ENCODE assay signal across 1 cellular context in the genomic region with DNA sequence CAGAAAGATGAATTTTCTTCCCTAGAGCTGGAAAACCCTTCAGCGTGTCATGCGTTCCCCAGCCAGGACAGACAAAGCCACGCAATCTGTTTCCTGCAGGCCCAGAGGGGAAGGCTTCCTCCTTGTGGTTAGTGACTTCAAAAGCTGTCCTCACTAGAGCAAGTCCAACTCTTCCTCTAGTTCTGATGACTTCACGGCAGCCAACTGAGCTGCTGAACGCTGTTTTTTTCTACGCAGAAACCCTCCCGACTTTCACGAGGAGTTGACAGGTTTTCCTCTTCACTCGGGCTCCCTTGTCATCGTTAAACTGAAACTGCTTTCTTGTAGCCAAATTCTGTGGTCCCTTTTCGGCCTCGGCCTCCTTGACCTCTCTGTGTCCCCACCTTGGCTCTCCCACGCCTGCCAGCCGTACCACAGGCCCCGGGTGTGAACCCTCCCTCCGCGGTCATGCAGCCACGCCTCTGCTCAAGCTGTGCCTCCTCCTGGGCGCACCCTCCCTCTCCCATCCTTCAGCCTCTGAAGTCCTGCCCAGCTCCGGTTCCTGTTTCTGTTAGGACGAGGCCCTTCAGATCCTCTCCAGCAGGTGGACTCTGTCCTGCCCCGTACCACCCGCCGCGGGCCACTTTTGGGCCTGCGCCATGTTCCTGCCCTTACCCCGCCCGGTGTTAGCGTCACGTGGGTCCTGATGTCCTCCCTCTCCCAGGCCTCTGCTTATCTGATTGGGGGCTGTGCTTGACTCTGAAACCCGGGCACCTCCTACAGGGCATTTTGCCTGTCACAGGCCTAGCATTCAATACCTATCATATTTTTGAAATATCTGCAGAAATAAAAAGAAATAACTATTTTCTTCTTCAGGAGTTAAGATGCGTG.
TF ChIP-seq lines count a peak whose summit lies in the region.

No MANE protein-coding gene starts in this region.

TF ChIP-seq in K562, 482 proteins besides CTCF, POLR2A, EP300 and RAD21 (continued from another document):
- TF ChIP-seq SRSF7 (optimal IDR thresholded peaks at IDR 0.05; ENCODE audit: low read depth, low read length) (no peak), HOXB6 (CRISPR knock-in tag; IDR thresholded peaks at IDR 0.05; ENCODE audit: borderline replicate concordance) (no peak), GTF2E2 (tag; IDR thresholded peaks at IDR 0.05) (peak; percentile 90; the same call in 1 of the 2 replicates), HES1 (IDR thresholded peaks at IDR 0.05; ENCODE audit: low read depth) (peak; percentile 25), PML (IDR thresholded peaks at IDR 0.05; ENCODE audit: low read length) (peak; percentile 57; the same call in 1 of the 2 replicates), ZNF766 (CRISPR knock-in tag; conservative IDR thresholded peaks at IDR 0.05) (peak; percentile 48), POLR2B (IDR thresholded peaks at IDR 0.05; ENCODE audit: low read depth, partially characterized antibody) (peak; percentile 58), ZNF277 (CRISPR knock-in tag; IDR thresholded peaks at IDR 0.05; ENCODE audit: borderline replicate concordance) (no peak), SOX6 (IDR thresholded peaks at IDR 0.05) (peak; percentile 57), ERF (CRISPR knock-in tag; IDR thresholded peaks at IDR 0.05) (no peak), NELFE (IDR thresholded peaks at IDR 0.05; ENCODE audit: insufficient read depth, insufficient read length) (no peak), NFATC3 (IDR thresholded peaks at IDR 0.05) (no peak), ZBTB2 (IDR thresholded peaks at IDR 0.05) (peak; percentile 62; the same call in 1 of the 2 replicates), TAF9B (IDR thresholded peaks at IDR 0.05; ENCODE audit: partially characterized antibody) (no peak), FUS (optimal IDR thresholded peaks at IDR 0.05; ENCODE audit: low read depth, low read length) (no peak), TGIF2 (CRISPR knock-in tag; IDR thresholded peaks at IDR 0.05) (no peak), ZNF695 (CRISPR knock-in tag; IDR thresholded peaks at IDR 0.05) (no peak), ARNT (IDR thresholded peaks at IDR 0.05) (peak; percentile 49 to 55; a peak in 3 of 4 replicates), ZBTB1 (CRISPR knock-in tag; IDR thresholded peaks at IDR 0.05; ENCODE audit: borderline replicate concordance, low read depth) (peak; percentile 75; the same call in 1 of the 2 replicates), MTF1 (CRISPR knock-in tag; IDR thresholded peaks at IDR 0.05; ENCODE audit: borderline replicate concordance) (no peak), MEF2D (tag; conservative IDR thresholded peaks at IDR 0.05; ENCODE audit: low read depth) (peak; percentile 31; the same call in 1 of the 2 replicates), NR2C1 (IDR thresholded peaks at IDR 0.05) (peak; percentile 67), NR2C1 (tag; IDR thresholded peaks at IDR 0.05) (peak; percentile 74), ARID2 (IDR thresholded peaks at IDR 0.05) (no peak), PATZ1 (CRISPR knock-in tag; IDR thresholded peaks at IDR 0.05; ENCODE audit: borderline replicate concordance) (no peak), MAFG (tag; conservative IDR thresholded peaks at IDR 0.05) (no peak), ZNF224 (CRISPR knock-in tag; IDR thresholded peaks at IDR 0.05) (no peak), NFYB (IDR thresholded peaks at IDR 0.05; ENCODE audit: extremely low read depth, insufficient read length) (no peak), ZNF24 (IDR thresholded peaks at IDR 0.05) (peak; percentile 30; the same call in 1 of the 2 replicates), ZNF274 (IDR thresholded peaks at IDR 0.05; ENCODE audit: borderline replicate concordance, low read depth, low read length) (no peak), RBM15 (IDR thresholded peaks at IDR 0.05; ENCODE audit: insufficient read depth, low read length) (no peak), KDM1A (IDR thresholded peaks at IDR 0.05) (peak in 1 of 2 experiments; percentile 80; a peak in 3 of 4 replicates), ZBTB7A (IDR thresholded peaks at IDR 0.05; ENCODE audit: borderline replicate concordance, control insufficient read depth, low read depth, low read length) (peak; percentile 77; the same call in 1 of the 2 replicates), KLF13 (tag; IDR thresholded peaks at IDR 0.05; ENCODE audit: borderline replicate concordance, low read depth) (peak; percentile 68; the same call in 1 of the 2 replicates), GATAD2A (IDR thresholded peaks at IDR 0.05) (0 out of 2 replicates have a peak, but pooled peaks have one; percentile 24), CEBPB (tag; IDR thresholded peaks at IDR 0.05) (no peak; the same call in 1 of the 2 replicates), GABPB2 (CRISPR knock-in tag; conservative IDR thresholded peaks at IDR 0.05) (no peak)
- TF ChIP-seq, protein P1, sequence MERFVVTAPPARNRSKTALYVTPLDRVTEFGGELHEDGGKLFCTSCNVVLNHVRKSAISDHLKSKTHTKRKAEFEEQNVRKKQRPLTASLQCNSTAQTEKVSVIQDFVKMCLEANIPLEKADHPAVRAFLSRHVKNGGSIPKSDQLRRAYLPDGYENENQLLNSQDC (CRISPR knock-in tag; IDR thresholded peaks at IDR 0.05), result no peak
- TF ChIP-seq, protein P2, sequence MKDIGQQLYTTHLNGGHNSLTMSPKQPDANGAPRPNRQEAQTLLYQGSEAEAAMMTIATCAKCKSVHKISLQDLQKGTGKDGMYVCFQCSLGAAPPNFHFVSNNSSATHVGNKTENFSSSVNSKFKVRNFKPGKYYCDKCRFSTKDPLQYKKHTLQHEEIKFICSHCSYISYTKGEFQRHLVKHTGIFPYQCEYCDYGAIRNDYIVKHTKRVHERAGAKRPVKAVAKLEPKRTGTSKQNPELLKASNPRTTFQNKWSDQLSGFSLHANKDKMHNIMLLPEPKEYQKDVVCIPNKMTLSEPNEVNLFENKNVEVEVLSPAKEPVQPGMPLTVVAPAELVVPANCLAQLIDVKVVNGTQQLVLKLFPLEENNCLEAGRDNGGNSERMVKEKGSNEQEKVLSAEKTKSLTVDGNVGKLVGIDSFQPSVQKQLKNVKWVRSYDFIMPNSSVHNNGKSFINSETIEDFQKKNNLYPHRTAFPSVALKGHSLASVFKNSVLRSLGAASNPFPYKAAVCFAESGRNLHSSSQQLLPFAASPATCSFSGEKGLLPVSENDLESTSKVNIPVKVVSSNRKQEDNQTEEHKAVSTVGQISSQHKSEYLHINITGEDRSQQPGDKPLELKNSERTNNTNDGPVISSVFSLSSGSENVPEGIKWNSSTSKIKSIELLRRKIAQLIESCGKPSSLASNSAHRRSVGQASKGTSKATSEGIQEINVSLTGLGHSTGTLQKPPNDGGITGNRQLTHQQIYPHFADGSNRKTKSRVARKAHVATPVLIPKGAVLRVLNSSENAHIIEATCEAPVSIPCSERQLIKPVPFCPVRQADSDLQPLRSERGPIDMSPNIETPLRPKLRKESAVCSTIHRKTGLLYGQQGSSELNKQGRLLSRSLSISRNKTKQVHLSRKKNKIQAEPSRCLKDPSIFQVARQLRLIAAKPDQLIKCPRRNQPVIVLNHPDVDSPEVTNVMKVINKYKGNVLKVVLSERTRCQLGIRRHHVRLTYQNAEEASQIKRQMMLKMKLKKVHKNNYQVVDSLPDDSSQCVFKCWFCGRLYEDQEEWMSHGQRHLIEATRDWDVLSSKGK (CRISPR knock-in tag; IDR thresholded peaks at IDR 0.05), result no peak
- TF ChIP-seq, protein P3, sequence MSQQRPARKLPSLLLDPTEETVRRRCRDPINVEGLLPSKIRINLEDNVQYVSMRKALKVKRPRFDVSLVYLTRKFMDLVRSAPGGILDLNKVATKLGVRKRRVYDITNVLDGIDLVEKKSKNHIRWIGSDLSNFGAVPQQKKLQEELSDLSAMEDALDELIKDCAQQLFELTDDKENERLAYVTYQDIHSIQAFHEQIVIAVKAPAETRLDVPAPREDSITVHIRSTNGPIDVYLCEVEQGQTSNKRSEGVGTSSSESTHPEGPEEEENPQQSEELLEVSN (IDR thresholded peaks at IDR 0.05; ENCODE audit: borderline replicate concordance in 1 of 2, extremely low read depth in 1 of 2, insufficient read depth in 1 of 2, insufficient read length in 1 of 2, low read depth in 1 of 2, low read length in 1 of 2, poor library complexity in 1 of 2, severe bottlenecking in 1 of 2), result peak; percentile 36 to 67
- TF ChIP-seq, protein P4, sequence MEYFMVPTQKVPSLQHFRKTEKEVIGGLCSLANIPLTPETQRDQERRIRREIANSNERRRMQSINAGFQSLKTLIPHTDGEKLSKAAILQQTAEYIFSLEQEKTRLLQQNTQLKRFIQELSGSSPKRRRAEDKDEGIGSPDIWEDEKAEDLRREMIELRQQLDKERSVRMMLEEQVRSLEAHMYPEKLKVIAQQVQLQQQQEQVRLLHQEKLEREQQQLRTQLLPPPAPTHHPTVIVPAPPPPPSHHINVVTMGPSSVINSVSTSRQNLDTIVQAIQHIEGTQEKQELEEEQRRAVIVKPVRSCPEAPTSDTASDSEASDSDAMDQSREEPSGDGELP (CRISPR knock-in tag; IDR thresholded peaks at IDR 0.05; ENCODE audit: borderline replicate concordance), result peak; percentile 91
